Comparison of ENCODE assay signal across 9 cellular contexts in genomic region chr22:17369553-17370035, GRCh38. TPM values are rescaled to one million over a fixed set of nuclear protein-coding genes. Genes with fewer than 3 reads are reported as not detected.
DNase-seq lines count a peak whose midpoint lies in the region; ATAC-seq and TF ChIP-seq lines count a peak whose summit lies in the region.
"Had no signal": no experiment of that assay in that cellular context is flagged by ENCODE, and none has a peak within 500 bp of the region (broad histone marks: within the 10 kb centered on the region; RNA-seq: fewer than 3 reads in every experiment).

No MANE protein-coding gene starts in this region.

- ATAC-seq in GM21786 (IDR thresholded peaks at IDR 0.05; ENCODE audit: unreplicated experiment): no peak

- DNase-seq in NCI-H2196 (lab: John Stamatoyannopoulos, UW; ENCODE audit: unreplicated experiment) (peak; percentile 50), NCI-H2196 treated with DMSO at 0.1 percent for 48 hours (lab: John Stamatoyannopoulos, UW; ENCODE audit: unreplicated experiment) (no peak), SK-MEL-5 (ENCODE audit: low read depth, low spot score) (peak; percentile 61), epithelial cell of proximal tubule (ENCODE audit: low read depth) (no peak), NCI-H226 (no peak), RPMI8226 (no peak)

- H3K27me3 ChIP-seq in neural cell (ENCODE audit: insufficient read depth, low read depth, low read length): no peaks in the 10 kb centered on the region

- TF ChIP-seq CTCF in epithelial cell of proximal tubule (conservative IDR thresholded peaks at IDR 0.05; ENCODE audit: low read depth, low read length) (no peak), neural cell (IDR thresholded peaks at IDR 0.05; ENCODE audit: poor library complexity, severe bottlenecking) (peak; percentile 31)

- H2AFZ ChIP-seq in neural cell (ENCODE audit: low read depth, low read length): no peak overlapping the region

- no peaks in the 10 kb centered on the region for H4K20me1 ChIP-seq in neural cell (ENCODE audit: insufficient read depth)

- TF ChIP-seq RAD21 in neural cell (conservative IDR thresholded peaks at IDR 0.05): peak; percentile 48

- no peaks in the 10 kb centered on the region for H3K9me3 ChIP-seq in neural cell (ENCODE audit: low read length)

- TF ChIP-seq EP300 in neural cell (conservative IDR thresholded peaks at IDR 0.05; ENCODE audit: poor library complexity, severe bottlenecking): peak; percentile 10

- H3K9me2 ChIP-seq in neural cell (ENCODE audit: insufficient read depth, low read length): no peaks in the 10 kb centered on the region

- no peaks in the 10 kb centered on the region for H3K36me3 ChIP-seq in neural cell (ENCODE audit: insufficient read depth, low read length)

- peak overlapping the region; percentile 36 for H3K4me3 ChIP-seq in epithelial cell of proximal tubule (ENCODE audit: low read depth, low read length)
- peak overlapping the region; percentile 90 for H3K4me3 ChIP-seq in neural cell (ENCODE audit: low read length)

- peak overlapping the region; percentile 63 for H3K9ac ChIP-seq in neural cell (ENCODE audit: low read length)

- H3K27ac ChIP-seq in neural cell (ENCODE audit: low read length): no peak overlapping the region

- peaks cover 45% of the 10 kb centered on the region for H3K79me2 ChIP-seq in neural cell (replicated peaks; ENCODE audit: insufficient read depth, low read length)

- H3K4me2 ChIP-seq in neural cell (ENCODE audit: low read length): no peak overlapping the region

- H3F3A ChIP-seq in neural cell (ENCODE audit: insufficient read depth, low read length, poor library complexity, severe bottlenecking): no peaks in the 10 kb centered on the region

- in situ Hi-C loops in SK-MEL-5 (cut with HindIII; ENCODE audit: low pct_unique_long_range_greater_than_20kb, low sequenced_read_pairs): no loop called here

TF ChIP-seq in neural cell, 6 proteins besides CTCF, POLR2A, EP300 and RAD21:
- TF ChIP-seq TAF1 (IDR thresholded peaks at IDR 0.05; ENCODE audit: low read depth) (no peak), REST (IDR thresholded peaks at IDR 0.05; ENCODE audit: borderline replicate concordance) (no peak), SMC3 (conservative IDR thresholded peaks at IDR 0.05; ENCODE audit: poor library complexity) (peak; percentile 35), EZH2 (IDR thresholded peaks at IDR 0.05; ENCODE audit: borderline replicate concordance, insufficient read depth, low read length, poor library complexity, severe bottlenecking) (no peak), MXI1 (conservative IDR thresholded peaks at IDR 0.05; ENCODE audit: poor library complexity, severe bottlenecking) (no peak), POLR2AphosphoS5 (IDR thresholded peaks at IDR 0.05) (no peak)
TF ChIP-seq in neural cell: peak in this region for 1.

RNA-seq across cellular contexts. Expression of gene CECR2, which starts 0.3 kb away (rescaled TPM):
- 4.8 and 5.7 TPM in 2 replicates for total RNA-seq in SK-MEL-5 (2014; rRNA removed; shearing (Covaris generic))
- polyA plus RNA-seq in SK-MEL-5 (2015; cell fraction: cytosol; rRNA removed): 4.6 and 7.4 TPM in 2 replicates
- 6.6 and 14.0 TPM in 2 replicates for polyA plus RNA-seq in SK-MEL-5 (2015; cell fraction: nucleus; rRNA removed)
- total RNA-seq in epithelial cell of proximal tubule: 2.5 and 3.7 TPM in 2 replicates
- polyA plus RNA-seq in neural cell: 2.1 TPM in 2 replicates
- 6.1 and 7.6 TPM in 2 replicates for polyA minus RNA-seq in neural cell
- total RNA-seq: CD8-positive, alpha-beta memory T cell had no signal
- polyA plus RNA-seq: CD8-positive, alpha-beta memory T cell had no signal

Comparison
In these comparisons a context has a peak if more than half of its experiments do, and no peak if none do; other contexts are left out.
1. DNase-seq: peak in NCI-H2196 (single experiment) and SK-MEL-5 (single experiment); none in NCI-H2196 treated with DMSO at 0.1 percent for 48 hours (single experiment), epithelial cell of proximal tubule (single experiment), NCI-H226 (single experiment) and RPMI8226 (single experiment).